Comparison of ENCODE assay signal across 8 cellular contexts in genomic region chr10:101843032-101843991, GRCh38. TPM values are rescaled to one million over a fixed set of nuclear protein-coding genes. Genes with fewer than 3 reads are reported as not detected.
DNase-seq lines count a peak whose midpoint lies in the region; ATAC-seq and TF ChIP-seq lines count a peak whose summit lies in the region.

TSS of gene KCNIP2 (minus strand) at chr10:101843800. CDS start at chr10:101843568, 232 bp downstream.

- no peaks in the 10 kb centered on the region for H3K9me3 Mint-ChIP-seq in activated naive CD8-positive, alpha-beta T cell treated with anti-CD3 and anti-CD28 coated beads, Interleukin-2, amount 50 U/mL, for 24 hours

- no peaks in the 10 kb centered on the region for H3F3A ChIP-seq in PC-9 (ENCODE audit: insufficient read depth, low read depth)

- H3K4me1 ChIP-seq in spleen = peaks cover 22 to 78% (median 48%) of the 10 kb centered on the region in 6 donors
- no peaks in the 10 kb centered on the region for H3K4me1 ChIP-seq in PC-9 (replicated peaks; ENCODE audit: insufficient read depth)

- no peaks in the 10 kb centered on the region for H4K20me1 ChIP-seq in PC-9 (ENCODE audit: insufficient read depth)

- H3K27me3 Mint-ChIP-seq in activated naive CD8-positive, alpha-beta T cell treated with anti-CD3 and anti-CD28 coated beads, Interleukin-2, amount 50 U/mL, for 24 hours = peaks cover 9% of the 10 kb centered on the region

- no TSS peak for BruUV-seq in PC-9 (replicated peaks; lab: Mats Ljungman, UMichigan)

- H3K9me2 ChIP-seq in PC-9 (ENCODE audit: insufficient read depth) = no peaks in the 10 kb centered on the region

- DNase-seq in NCI-H748 (lab: John Stamatoyannopoulos, UW; ENCODE audit: unreplicated experiment) (peak; percentile 58), NCI-H748 treated with DMSO at 0.1 percent for 48 hours (lab: John Stamatoyannopoulos, UW) (no peak), SHP77 treated with DMSO at 0.1 percent for 48 hours (lab: John Stamatoyannopoulos, UW) (peak; percentile 11), left ventricle myocardium superior (peak; percentile 74), spleen (peak; percentile 88), PC-9 (no peak)
- peak; percentile 60 for DNase-seq in activated naive CD8-positive, alpha-beta T cell treated with anti-CD3 and anti-CD28 coated beads, Interleukin-2, amount 50 U/mL, for 24 hours

- H3K9me3 ChIP-seq in spleen (no peaks in the 10 kb centered on the region), PC-9 (ENCODE audit: insufficient read depth, low read depth) (no peaks in the 10 kb centered on the region)

- H3K79me2 ChIP-seq in PC-9 (ENCODE audit: low read depth) = no peaks in the 10 kb centered on the region

- H3K4me3 Mint-ChIP-seq in activated naive CD8-positive, alpha-beta T cell treated with anti-CD3 and anti-CD28 coated beads, Interleukin-2, amount 50 U/mL, for 24 hours = peak within 1 kb of the TSS; percentile 50

- POLR2A ChIA-PET in PC-9 (lab: Charles Lee; ENCODE audit: unreplicated experiment) = interaction anchor here (0.7 kb wide), 1 partner anchor 632 kb away, joined by 3 read pairs; no protein-coding TSS in a partner anchor

- peaks cover 48% of the 10 kb centered on the region for H3K4me1 Mint-ChIP-seq in activated naive CD8-positive, alpha-beta T cell treated with anti-CD3 and anti-CD28 coated beads, Interleukin-2, amount 50 U/mL, for 24 hours

- TF ChIP-seq CTCF in spleen (IDR thresholded peaks at IDR 0.05 in 8 of 11, conservative IDR thresholded peaks at IDR 0.05 in 3 of 11) (peak in 10 of 11 experiments; percentile 10 to 80 (median 63)), PC-9 (conservative IDR thresholded peaks at IDR 0.05) (no peak)

- intact Hi-C loops in left ventricle myocardium superior (cut with micrococcal nuclease) (no loop called here), spleen (cut with DNase I; ENCODE audit: low total_unique reads) (loop anchor here (5.0 kb wide), 2 partner anchors 169 to 229 kb away; no protein-coding TSS in a partner anchor), PC-9 (cut with micrococcal nuclease; ENCODE audit: unreplicated experiment) (no loop called here)

- H3K27ac ChIP-seq in spleen = peak within 1 kb of the TSS in 5 of 8 donors; percentile 9 to 60 (median 20)
- H3K27ac ChIP-seq in PC-9 = no peak within 1 kb of the TSS

- H3K4me2 ChIP-seq in PC-9 = no peak within 1 kb of the TSS

- H3K27ac Mint-ChIP-seq in activated naive CD8-positive, alpha-beta T cell treated with anti-CD3 and anti-CD28 coated beads, Interleukin-2, amount 50 U/mL, for 24 hours = peak within 1 kb of the TSS; percentile 43

- peaks cover 0 to 35% (median 25%) of the 10 kb centered on the region in 6 donors for H3K36me3 ChIP-seq in spleen
- H3K36me3 ChIP-seq in PC-9 (ENCODE audit: low read depth) = no peaks in the 10 kb centered on the region

- no peak for TF ChIP-seq POLR2A in spleen (IDR thresholded peaks at IDR 0.05)

- CTCF ChIA-PET in PC-9 (lab: Charles Lee) = no interaction called here

- H3K4me3 ChIP-seq in spleen (peak within 1 kb of the TSS in 7 of 8 donors; percentile 22 to 71 (median 31)), PC-9 (no peak within 1 kb of the TSS)

- H3K27me3 ChIP-seq in spleen (replicated peaks in 1 of 7) (peaks cover 0 to 7% (median 0%) of the 10 kb centered on the region in 7 donors), PC-9 (ENCODE audit: insufficient read depth, low read depth) (no peaks in the 10 kb centered on the region)

- 28 to 42% (median 35%) methylated on average over 25 to 59 of the region's 59 CpGs for WGBS in spleen, 5 donors

- H2AFZ ChIP-seq in PC-9 = no peak within 1 kb of the TSS

- H3K36me3 Mint-ChIP-seq in activated naive CD8-positive, alpha-beta T cell treated with anti-CD3 and anti-CD28 coated beads, Interleukin-2, amount 50 U/mL, for 24 hours (ENCODE audit: low read depth) = peaks cover 2% of the 10 kb centered on the region

- peak; percentile 22 for ATAC-seq in activated naive CD8-positive, alpha-beta T cell treated with anti-CD3 and anti-CD28 coated beads, Interleukin-2, amount 50 U/mL, for 24 hours
- ATAC-seq in left ventricle myocardium superior = peak; percentile 33
- no peak for ATAC-seq in GM18858 (IDR thresholded peaks at IDR 0.05; ENCODE audit: unreplicated experiment)

RNA-seq across cellular contexts. Expression of gene KCNIP2, which starts in this region (rescaled TPM):
- total RNA-seq in left ventricle myocardium superior (568 TPM), spleen (1 to 10 TPM; 4.2 to 8.6 (median 6.5) TPM), PC-9 (2021) (4.0 and 5.1 TPM in 2 replicates)
- polyA plus RNA-seq in spleen = 1 to 10 TPM in 2 of 3 donors, under 1 TPM in 1; 1.00 to 1.7 (median 1.3) TPM

Comparison
In these comparisons a context has a peak if more than half of its experiments do, and no peak if none do; other contexts are left out.
1. RNA of gene KCNIP2 (total RNA-seq): 568 TPM in left ventricle myocardium superior (single experiment); 4.2 to 8.6 TPM in spleen and 4.0 to 5.1 TPM in PC-9; every median in the first group is over 10 times any median in the second.
2. DNase-seq: peak in NCI-H748 (single experiment), SHP77 treated with DMSO at 0.1 percent for 48 hours (single experiment), activated naive CD8-positive, alpha-beta T cell treated with anti-CD3 and anti-CD28 coated beads, Interleukin-2, amount 50 U/mL, for 24 hours (single experiment), left ventricle myocardium superior (single experiment) and spleen (single experiment); none in NCI-H748 treated with DMSO at 0.1 percent for 48 hours (single experiment) and PC-9 (0 of 2).